ENCODE assay signal across 16 cellular contexts in the genomic region with DNA sequence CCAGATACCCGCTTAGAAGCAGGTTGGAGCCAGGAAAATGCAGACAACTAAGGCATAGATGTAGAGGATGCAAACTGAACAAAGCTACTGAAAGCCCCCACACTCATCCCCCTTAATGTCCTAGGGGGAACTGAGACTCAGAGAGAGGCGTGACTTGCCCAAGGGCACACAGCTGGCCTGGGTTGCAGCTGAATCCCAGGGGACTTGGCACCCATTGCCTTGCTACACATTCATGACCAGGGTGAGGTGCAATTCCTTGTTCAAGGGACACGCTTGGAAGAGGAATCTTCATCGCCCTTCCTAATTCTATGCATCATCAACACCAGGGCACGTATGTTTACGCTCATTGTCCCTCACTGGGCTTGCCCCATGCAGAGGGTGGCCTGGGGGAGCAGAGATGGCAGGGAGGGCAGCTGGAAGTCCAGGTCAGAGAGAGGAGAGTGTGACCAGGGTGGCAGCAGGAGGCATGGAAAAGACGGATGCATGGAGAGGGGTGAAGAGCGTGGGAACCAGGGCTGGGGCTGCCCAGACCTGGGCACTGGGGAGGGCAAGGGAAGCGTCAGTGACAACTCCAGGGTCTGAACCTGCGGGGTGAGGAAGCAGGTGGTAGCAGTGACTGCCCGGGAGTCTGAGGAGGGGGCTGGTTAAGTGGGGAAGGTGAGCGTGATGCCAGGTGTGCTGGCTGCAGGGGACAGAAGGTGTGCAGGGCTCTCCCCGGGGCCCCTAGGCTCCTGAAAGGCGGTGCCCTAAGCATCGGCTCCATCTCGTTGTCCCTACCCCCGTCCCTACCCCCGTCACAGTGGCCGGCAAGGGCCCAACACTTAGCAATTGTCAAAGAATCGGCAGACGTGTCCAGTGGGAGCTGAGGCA.
A peak's percentile ranks its signal among the peaks of the same experiment; 100 is the strongest.
DNase-seq lines count a peak whose midpoint lies in the region; ATAC-seq, FAIRE-seq and TF ChIP-seq lines count a peak whose summit lies in the region.
"Had no signal": no experiment of that assay in that cellular context is flagged by ENCODE, and none has a peak within 500 bp of the region (broad histone marks: within the 10 kb centered on the region; RNA-seq: fewer than 3 reads in every experiment).

No MANE protein-coding gene starts in this region.

- no peaks in the 10 kb centered on the region for H3K27me3 ChIP-seq in CD4-positive, CD25-positive, alpha-beta regulatory T cell (ENCODE audit: control insufficient read depth, insufficient read depth, low read length)

- peaks cover 6 to 34% (median 20%) of the 10 kb centered on the region in 4 donors for H3K4me1 Mint-ChIP-seq in CD4-positive, CD25-positive, alpha-beta regulatory T cell
- H3K4me1 Mint-ChIP-seq in activated B cell treated with CpG ODN at 0.5 μM for 24 hours: peaks cover 16% of the 10 kb centered on the region
- peaks cover 10 to 20% (median 17%) of the 10 kb centered on the region in 3 donors for H3K4me1 Mint-ChIP-seq in naive B cell

- H3K27me3 Mint-ChIP-seq in CD4-positive, CD25-positive, alpha-beta regulatory T cell: peaks cover 10% of the 10 kb centered on the region
- H3K27me3 Mint-ChIP-seq in activated B cell treated with CpG ODN at 0.5 μM for 24 hours (peaks cover 53% of the 10 kb centered on the region), naive B cell (peaks cover 53 to 73% (median 70%) of the 10 kb centered on the region in 3 donors)

- ATAC-seq in CD4-positive, CD25-positive, alpha-beta regulatory T cell (ENCODE audit: low read depth in 2 of 2): no peak
- peak; percentile 71 for ATAC-seq in activated B cell treated with CpG ODN at 0.5 μM for 24 hours (ENCODE audit: low read depth)
- ATAC-seq in naive B cell (ENCODE audit: low read depth in 2 of 2): peak; percentile 56 to 59
- no peak for ATAC-seq in GM21825 (IDR thresholded peaks at IDR 0.05; ENCODE audit: unreplicated experiment)

- DNase-seq in CD4-positive, CD25-positive, alpha-beta regulatory T cell: no peak
- DNase-seq in GM12891 (ENCODE audit: insufficient read length, low spot score) (no peak), activated B cell treated with CpG ODN at 0.5 μM for 24 hours (no peak), naive B cell (peak; percentile 3), NCI-H226 (no peak), NCI-H2227 treated with DMSO at 0.1 percent for 48 hours (lab: John Stamatoyannopoulos, UW) (no peak)
- DNase-seq: Caco-2, NCI-H1930, NCI-H748 treated with DMSO at 0.1 percent for 48 hours, occipital lobe had no signal

- POLR2A ChIA-PET in activated B cell treated with CpG ODN at 0.5 μM for 24 hours (lab: Charles Lee): interaction anchor here (1.4 kb wide), 1 partner anchor 25 kb away, joined by 3 read pairs; no protein-coding TSS in a partner anchor

- TF ChIP-seq POLR2A in GM12891 (IDR thresholded peaks at IDR 0.05; ENCODE audit: low read depth, low read length): no peak

- H3K36me3 Mint-ChIP-seq in CD4-positive, CD25-positive, alpha-beta regulatory T cell: no peaks in the 10 kb centered on the region
- H3K36me3 Mint-ChIP-seq in activated B cell treated with CpG ODN at 0.5 μM for 24 hours (ENCODE audit: low read depth) (no peaks in the 10 kb centered on the region), naive B cell (no peaks in the 10 kb centered on the region)
- H3K36me3 Mint-ChIP-seq: mesothelial cell of epicardium had no signal

- peak overlapping the region in 2 of 3 donors; percentile 58 to 93 for H3K27ac Mint-ChIP-seq in CD4-positive, CD25-positive, alpha-beta regulatory T cell
- H3K27ac Mint-ChIP-seq in activated B cell treated with CpG ODN at 0.5 μM for 24 hours: no peak overlapping the region
- H3K27ac Mint-ChIP-seq in naive B cell: peak overlapping the region in 2 of 6 donors; percentile 29 to 87
- H3K27ac Mint-ChIP-seq: mesothelial cell of epicardium; stimulated activated naive CD8-positive, alpha-beta T cell treated with anti-CD3 and anti-CD28 coated beads, Interleukin-15, Interleukin-2, amounts not matched to agents 100 ng/mL and 50 ng/mL, for 24 hours had no signal

- CTCF ChIA-PET in activated B cell treated with CpG ODN at 0.5 μM for 24 hours (lab: Charles Lee): no interaction called here

- no peaks in the 10 kb centered on the region for H3K9me3 ChIP-seq in CD4-positive, CD25-positive, alpha-beta regulatory T cell (ENCODE audit: control insufficient read depth in 2 of 2, low read length in 2 of 2)
- H3K9me3 ChIP-seq: Caco-2 had no signal

- H3K4me3 Mint-ChIP-seq in CD4-positive, CD25-positive, alpha-beta regulatory T cell: peak overlapping the region in 2 of 4 donors; percentile 2 to 46
- H3K4me3 Mint-ChIP-seq in activated B cell treated with CpG ODN at 0.5 μM for 24 hours (no peak overlapping the region), naive B cell (peak overlapping the region; percentile 23 to 89 (median 74))
- H3K4me3 Mint-ChIP-seq: stimulated activated naive CD8-positive, alpha-beta T cell treated with anti-CD3 and anti-CD28 coated beads, Interleukin-15, Interleukin-2, amounts not matched to agents 100 ng/mL and 50 ng/mL, for 24 hours had no signal

- FAIRE-seq in GM12891 (lab: Jason Lieb, UNC): peak; percentile 57
- FAIRE-seq: G401.6, RCC 7860 had no signal

- peaks cover 23% of the 10 kb centered on the region for H3K4me1 ChIP-seq in CD4-positive, CD25-positive, alpha-beta regulatory T cell (ENCODE audit: control insufficient read depth, insufficient read depth, low read length, poor library complexity, severe bottlenecking)
- H3K4me1 ChIP-seq: Caco-2 had no signal

- intact Hi-C loops in activated B cell treated with CpG ODN at 0.5 μM for 24 hours (cut with micrococcal nuclease): no loop called here

- no peaks in the 10 kb centered on the region for H3K36me3 ChIP-seq in CD4-positive, CD25-positive, alpha-beta regulatory T cell (ENCODE audit: control insufficient read depth, insufficient read depth, low read length)

- H3K4me3 ChIP-seq in CD4-positive, CD25-positive, alpha-beta regulatory T cell (ENCODE audit: low read depth, low read length): no peak overlapping the region

- peaks cover 0 to 2% (median 0%) of the 10 kb centered on the region in 7 donors for H3K9me3 Mint-ChIP-seq in CD4-positive, CD25-positive, alpha-beta regulatory T cell
- H3K9me3 Mint-ChIP-seq in activated B cell treated with CpG ODN at 0.5 μM for 24 hours (no peaks in the 10 kb centered on the region), naive B cell (no peaks in the 10 kb centered on the region)
- H3K9me3 Mint-ChIP-seq: mesothelial cell of epicardium; stimulated activated naive CD8-positive, alpha-beta T cell treated with anti-CD3 and anti-CD28 coated beads, Interleukin-15, Interleukin-2, amounts not matched to agents 100 ng/mL and 50 ng/mL, for 24 hours had no signal

- TF ChIP-seq CTCF in activated B cell treated with CpG ODN at 0.5 μM for 24 hours (IDR thresholded peaks at IDR 0.05): no peak

- H3K27ac ChIP-seq in CD4-positive, CD25-positive, alpha-beta regulatory T cell (ENCODE audit: insufficient read depth, low read length, poor library complexity, severe bottlenecking): no peak overlapping the region
- H3K27ac ChIP-seq: epithelial cell of prostate had no signal

TF ChIP-seq in GM12891, 5 proteins besides CTCF, POLR2A, EP300 and RAD21:
- no peak for TF ChIP-seq POLR2AphosphoS5 (IDR thresholded peaks at IDR 0.05; ENCODE audit: low read depth, low read length)
- no peak for TF ChIP-seq POU2F2 (IDR thresholded peaks at IDR 0.05; ENCODE audit: low read depth, low read length)
- TF ChIP-seq SPI1 (IDR thresholded peaks at IDR 0.05; ENCODE audit: low read depth, low read length): no peak
- TF ChIP-seq PAX5 (IDR thresholded peaks at IDR 0.05; ENCODE audit: insufficient read depth, low read length, severe bottlenecking): no peak
- no peak for TF ChIP-seq TAF1 (IDR thresholded peaks at IDR 0.05; ENCODE audit: low read depth, low read length)

Comparison
In these comparisons a context has a peak if more than half of its experiments do, and no peak if none do; other contexts are left out.
1. ATAC-seq: peak in activated B cell treated with CpG ODN at 0.5 μM for 24 hours (single experiment) and naive B cell (2 of 2); none in CD4-positive, CD25-positive, alpha-beta regulatory T cell (0 of 2) and GM21825 (single experiment).